ENCODE assay signal across 8 cellular contexts in genomic region chr10:23096814-23097549, GRCh38. TPM values are rescaled to one million over a fixed set of nuclear protein-coding genes. Genes with fewer than 3 reads are reported as not detected.
DNase-seq lines count a peak whose midpoint lies in the region; ATAC-seq and TF ChIP-seq lines count a peak whose summit lies in the region.

No MANE protein-coding gene starts in this region.

- H3K36me3 ChIP-seq in BLaER1 (0 out of 2 replicates have a peak, but pooled peaks cover 4% of the 10 kb centered on the region), left lung (no peaks in the 10 kb centered on the region), uterus (no peaks in the 10 kb centered on the region)

- peaks cover 11% of the 10 kb centered on the region for H3K9me3 ChIP-seq in BLaER1
- H3K9me3 ChIP-seq in left lung, result no peaks in the 10 kb centered on the region
- H3K9me3 ChIP-seq in uterus, result peaks cover 0 to 19% of the 10 kb centered on the region in 2 donors

- no peak for ATAC-seq in activated naive CD8-positive, alpha-beta T cell treated with anti-CD3 and anti-CD28 coated beads, Interleukin-2, amount 50 U/mL, for 24 hours
- ATAC-seq in left lung (peak; percentile 7), GM21723 (IDR thresholded peaks at IDR 0.05; ENCODE audit: unreplicated experiment) (no peak), GM18502 (IDR thresholded peaks at IDR 0.05; ENCODE audit: poor library complexity, unreplicated experiment) (no peak)

- intact Hi-C loops in left lung (cut with DNase I) (no loop called here), uterus (cut with DNase I; ENCODE audit: low total_unique reads) (no loop called here)

- H3K4me1 Mint-ChIP-seq in activated naive CD8-positive, alpha-beta T cell treated with anti-CD3 and anti-CD28 coated beads, Interleukin-2, amount 50 U/mL, for 24 hours, result peaks cover 41% of the 10 kb centered on the region

- H4K20me1 ChIP-seq in BLaER1, result no peaks in the 10 kb centered on the region

- H3K36me3 Mint-ChIP-seq in activated naive CD8-positive, alpha-beta T cell treated with anti-CD3 and anti-CD28 coated beads, Interleukin-2, amount 50 U/mL, for 24 hours (ENCODE audit: low read depth), result no peaks in the 10 kb centered on the region

- no peak for TF ChIP-seq POLR2A in uterus (IDR thresholded peaks at IDR 0.05)

- H3K4me3 ChIP-seq in BLaER1 (peak overlapping the region; percentile 88), left lung (peak overlapping the region; percentile 65 to 67), uterus (peak overlapping the region; percentile 76 to 96)
- H3K4me3 ChIP-seq in Jurkat, Clone E6-1 (ENCODE audit: low read length), result peak overlapping the region; percentile 59

- DNase-seq in Jurkat, Clone E6-1 (ENCODE audit: low read depth, low spot score), result peak; percentile 24
- no peak for DNase-seq in activated naive CD8-positive, alpha-beta T cell treated with anti-CD3 and anti-CD28 coated beads, Interleukin-2, amount 50 U/mL, for 24 hours
- DNase-seq in left lung (peak in 1 of 2 donors; percentile 35), uterus (peak; percentile 77 to 82)
- DNase-seq in stimulated activated CD4-positive, alpha-beta T cell treated with anti-CD3 and anti-CD28 coated beads, Interleukin-1b, Interleukin-23, amount 100 ng/mL, for 48 hours, result no peak

- peak overlapping the region; percentile 94; the same call in 1 of the 2 replicates for H3K27ac ChIP-seq in BLaER1
- H3K27ac ChIP-seq in left lung, result peak overlapping the region; percentile 92 to 93
- H3K27ac ChIP-seq in uterus, result peak overlapping the region; percentile 94 to 99

- peaks cover 28% of the 10 kb centered on the region for H3K4me1 ChIP-seq in BLaER1
- peaks cover 0 to 27% of the 10 kb centered on the region in 2 donors for H3K4me1 ChIP-seq in left lung
- H3K4me1 ChIP-seq in uterus, result no peaks in the 10 kb centered on the region

- H3K27ac Mint-ChIP-seq in activated naive CD8-positive, alpha-beta T cell treated with anti-CD3 and anti-CD28 coated beads, Interleukin-2, amount 50 U/mL, for 24 hours, result peak overlapping the region; percentile 79

- H3K4me2 ChIP-seq in BLaER1, result peak overlapping the region; percentile 92

- H3K27me3 Mint-ChIP-seq in activated naive CD8-positive, alpha-beta T cell treated with anti-CD3 and anti-CD28 coated beads, Interleukin-2, amount 50 U/mL, for 24 hours, result no peaks in the 10 kb centered on the region

- H3K9me3 Mint-ChIP-seq in activated naive CD8-positive, alpha-beta T cell treated with anti-CD3 and anti-CD28 coated beads, Interleukin-2, amount 50 U/mL, for 24 hours, result peaks cover 17% of the 10 kb centered on the region

- H3K4me3 Mint-ChIP-seq in activated naive CD8-positive, alpha-beta T cell treated with anti-CD3 and anti-CD28 coated beads, Interleukin-2, amount 50 U/mL, for 24 hours, result peak overlapping the region; percentile 90

- TF ChIP-seq CTCF in left lung (IDR thresholded peaks at IDR 0.05) (no peak), uterus (IDR thresholded peaks at IDR 0.05) (no peak)

- no peaks in the 10 kb centered on the region for H3K27me3 ChIP-seq in BLaER1
- no peaks in the 10 kb centered on the region for H3K27me3 ChIP-seq in left lung
- H3K27me3 ChIP-seq in uterus, result no peaks in the 10 kb centered on the region

- peak overlapping the region; percentile 93; the same call in 1 of the 2 replicates for H3K9ac ChIP-seq in BLaER1

RNA-seq across cellular contexts. Expression of gene MSRB2, which starts 1.6 kb away (rescaled TPM):
- polyA plus RNA-seq in Jurkat, Clone E6-1 (2012; ENCODE audit: insufficient read depth, insufficient read length), result 37.9 TPM
- 10 to 100 TPM; 28.0 to 29.1 TPM for total RNA-seq in left lung
- total RNA-seq in uterus, result 10 to 100 TPM; 14.6 to 36.9 (median 24.3) TPM

Comparison
In these comparisons a context has a peak if more than half of its experiments do, and no peak if none do; other contexts are left out.
1. DNase-seq: peak in Jurkat, Clone E6-1 (single experiment) and uterus (2 of 2); none in activated naive CD8-positive, alpha-beta T cell treated with anti-CD3 and anti-CD28 coated beads, Interleukin-2, amount 50 U/mL, for 24 hours (single experiment) and stimulated activated CD4-positive, alpha-beta T cell treated with anti-CD3 and anti-CD28 coated beads, Interleukin-1b, Interleukin-23, amount 100 ng/mL, for 48 hours (single experiment).
2. Peak in every context shown above with its lines, with median percentiles within 50 percentile points of each other: H3K27ac ChIP-seq and H3K4me3 ChIP-seq.